8 cellular contexts compared by ENCODE assay signal in genomic region chr19:3186891-3187661, GRCh38. TPM values are rescaled to one million over a fixed set of nuclear protein-coding genes. Genes with fewer than 3 reads are reported as not detected.
DNase-seq lines count a peak whose midpoint lies in the region; ATAC-seq and TF ChIP-seq lines count a peak whose summit lies in the region.

No MANE protein-coding gene starts in this region.

- DNase-seq in activated T-cell treated with anti-CD3 and anti-CD28 coated beads, Interleukin-2, amount 50 U/mL, for 24 hours = no peak
- no peak for DNase-seq in activated T-cell treated with anti-CD3 and anti-CD28 coated beads for 4 hours
- DNase-seq in activated naive CD8-positive, alpha-beta T cell treated with anti-CD3 and anti-CD28 coated beads, Interleukin-2, amount 50 U/mL, for 24 hours = no peak
- peak in 1 of 2 donors; percentile 59 for DNase-seq in left lung
- DNase-seq in NCI-H2196 treated with DMSO at 0.1 percent for 48 hours (lab: John Stamatoyannopoulos, UW; ENCODE audit: unreplicated experiment) = no peak
- DNase-seq in NCI-H1436 treated with DMSO at 0.1 percent for 48 hours (lab: John Stamatoyannopoulos, UW) = no peak
- DNase-seq in NCI-H187 (lab: John Stamatoyannopoulos, UW) = no peak

- H3K27ac ChIP-seq in left lung (peak overlapping the region in 1 of 2 donors; percentile 87), thymus (ENCODE audit: low read depth) (no peak overlapping the region)

- no peak for ATAC-seq in activated naive CD8-positive, alpha-beta T cell treated with anti-CD3 and anti-CD28 coated beads, Interleukin-2, amount 50 U/mL, for 24 hours
- ATAC-seq in left lung = no peak

- H3K4me1 ChIP-seq in left lung (peaks cover 13 to 72% of the 10 kb centered on the region in 2 donors), thymus (ENCODE audit: control insufficient read depth, insufficient read depth, low read length) (peaks cover 15% of the 10 kb centered on the region)

- H3K4me1 Mint-ChIP-seq in activated T-cell treated with anti-CD3 and anti-CD28 coated beads, Interleukin-2, amount 50 U/mL, for 24 hours (ENCODE audit: low read depth) = peaks cover 59% of the 10 kb centered on the region
- peaks cover 53% of the 10 kb centered on the region for H3K4me1 Mint-ChIP-seq in activated naive CD8-positive, alpha-beta T cell treated with anti-CD3 and anti-CD28 coated beads, Interleukin-2, amount 50 U/mL, for 24 hours

- peaks cover 63% of the 10 kb centered on the region for H3K36me3 Mint-ChIP-seq in activated T-cell treated with anti-CD3 and anti-CD28 coated beads, Interleukin-2, amount 50 U/mL, for 24 hours (ENCODE audit: low read depth)
- peaks cover 19% of the 10 kb centered on the region for H3K36me3 Mint-ChIP-seq in activated naive CD8-positive, alpha-beta T cell treated with anti-CD3 and anti-CD28 coated beads, Interleukin-2, amount 50 U/mL, for 24 hours (ENCODE audit: low read depth)

- H3K9me3 Mint-ChIP-seq in activated T-cell treated with anti-CD3 and anti-CD28 coated beads, Interleukin-2, amount 50 U/mL, for 24 hours = no peaks in the 10 kb centered on the region
- H3K9me3 Mint-ChIP-seq in activated naive CD8-positive, alpha-beta T cell treated with anti-CD3 and anti-CD28 coated beads, Interleukin-2, amount 50 U/mL, for 24 hours = no peaks in the 10 kb centered on the region

- H3K4me3 ChIP-seq in left lung (peak overlapping the region; percentile 72 to 99), thymus (ENCODE audit: low read length) (peak overlapping the region; percentile 59)

- H3K27ac Mint-ChIP-seq in activated T-cell treated with anti-CD3 and anti-CD28 coated beads, Interleukin-2, amount 50 U/mL, for 24 hours = peak overlapping the region; percentile 92
- H3K27ac Mint-ChIP-seq in activated naive CD8-positive, alpha-beta T cell treated with anti-CD3 and anti-CD28 coated beads, Interleukin-2, amount 50 U/mL, for 24 hours = peak overlapping the region; percentile 91

- peak overlapping the region; percentile 97 for H3K4me3 Mint-ChIP-seq in activated T-cell treated with anti-CD3 and anti-CD28 coated beads, Interleukin-2, amount 50 U/mL, for 24 hours
- H3K4me3 Mint-ChIP-seq in activated naive CD8-positive, alpha-beta T cell treated with anti-CD3 and anti-CD28 coated beads, Interleukin-2, amount 50 U/mL, for 24 hours = peak overlapping the region; percentile 95

- H3K9me3 ChIP-seq in left lung (no peaks in the 10 kb centered on the region), thymus (ENCODE audit: control insufficient read depth) (no peaks in the 10 kb centered on the region)

- no peak for TF ChIP-seq CTCF in left lung (IDR thresholded peaks at IDR 0.05)

- intact Hi-C loops in left lung (cut with DNase I) = no loop called here

- H3K36me3 ChIP-seq in left lung (peaks cover 0 to 18% of the 10 kb centered on the region in 2 donors), thymus (ENCODE audit: control insufficient read depth, insufficient read depth) (peaks cover 17% of the 10 kb centered on the region)

- H3K27me3 ChIP-seq in left lung (no peaks in the 10 kb centered on the region), thymus (ENCODE audit: control insufficient read depth, insufficient read depth) (no peaks in the 10 kb centered on the region)

- 89% methylated on average over 23 of the region's 23 CpGs for whole genome bisulfite sequencing in thymus

- H3K27me3 Mint-ChIP-seq in activated T-cell treated with anti-CD3 and anti-CD28 coated beads, Interleukin-2, amount 50 U/mL, for 24 hours = no peaks in the 10 kb centered on the region
- no peaks in the 10 kb centered on the region for H3K27me3 Mint-ChIP-seq in activated naive CD8-positive, alpha-beta T cell treated with anti-CD3 and anti-CD28 coated beads, Interleukin-2, amount 50 U/mL, for 24 hours

RNA-seq across cellular contexts. Expression of gene NCLN, which starts 1.3 kb away (rescaled TPM):
- 100 to 1,000 TPM in 1 of 2 donors, 10 to 100 TPM in 1; 67.7 to 121 TPM for total RNA-seq in left lung
- polyA plus RNA-seq in thymus = 62.6 TPM

RNA-seq across cellular contexts. Expression of gene S1PR4, which starts 8.5 kb away (rescaled TPM):
- total RNA-seq in left lung = 10 to 100 TPM in 1 of 2 donors, 1 to 10 TPM in 1; 9.3 to 20.8 TPM
- polyA plus RNA-seq in thymus = 18.6 TPM

RNA-seq across cellular contexts. Expression of gene CELF5, which starts 37.4 kb away (rescaled TPM):
- total RNA-seq in left lung = under 1 TPM in 1 of 2 donors, not detected in 1; 0.38 TPM
- 1.4 TPM for polyA plus RNA-seq in thymus

RNA-seq across cellular contexts. Expression of gene GNA15, which starts 51.2 kb away (rescaled TPM):
- 10 to 100 TPM; 17.6 to 35.9 TPM for total RNA-seq in left lung
- polyA plus RNA-seq in thymus = 21.8 TPM
